ENCODE assay signal across 8 cellular contexts in genomic region chr3:72818092-72818721, GRCh38. TPM values are rescaled to one million over a fixed set of nuclear protein-coding genes. Genes with fewer than 3 reads are reported as not detected.
DNase-seq lines count a peak whose midpoint lies in the region; ATAC-seq and TF ChIP-seq lines count a peak whose summit lies in the region.

No MANE protein-coding gene starts in this region.

- ATAC-seq in GM21786 (IDR thresholded peaks at IDR 0.05; ENCODE audit: unreplicated experiment) = no peak
- ATAC-seq in GM18858 (IDR thresholded peaks at IDR 0.05; ENCODE audit: unreplicated experiment) = no peak
- no peak for ATAC-seq in HG02884 (IDR thresholded peaks at IDR 0.05; ENCODE audit: unreplicated experiment)

- no peak overlapping the region for H3K4me3 ChIP-seq in cardiac muscle cell
- no peak overlapping the region for H3K4me3 ChIP-seq in Peyer's patch
- H3K4me3 ChIP-seq in fibroblast of pulmonary artery (replicated peaks; ENCODE audit: low read depth, low read length) = no peak overlapping the region

- H3K4me1 ChIP-seq in cardiac muscle cell (ENCODE audit: low read depth) (peaks cover 17% of the 10 kb centered on the region), Peyer's patch (peaks cover 0 to 31% (median 1%) of the 10 kb centered on the region in 4 donors)

- intact Hi-C loops in cardiac septum (cut with DNase I) = loop anchor here (10.0 kb wide), 1 partner anchor 543 kb away; no protein-coding TSS in a partner anchor

- peak; percentile 30 to 60 for DNase-seq in cardiac muscle cell (ENCODE audit: low read depth in 1 of 2, low spot score in 1 of 2)
- no peak for DNase-seq in cardiac septum (ENCODE audit: low spot score)
- DNase-seq in Peyer's patch = no peak
- DNase-seq in fibroblast of pulmonary artery (ENCODE audit: low read depth) = peak; percentile 63
- DNase-seq in superior temporal gyrus (ENCODE audit: extremely low spot score) = peak; percentile 84

- H3K27me3 ChIP-seq in cardiac muscle cell (no peaks in the 10 kb centered on the region), Peyer's patch (no peaks in the 10 kb centered on the region)

- H3K36me3 ChIP-seq in cardiac muscle cell = no peaks in the 10 kb centered on the region
- H3K36me3 ChIP-seq in Peyer's patch = no peaks in the 10 kb centered on the region

- H3K9me3 ChIP-seq in cardiac muscle cell (ENCODE audit: low read depth) = no peaks in the 10 kb centered on the region
- no peaks in the 10 kb centered on the region for H3K9me3 ChIP-seq in Peyer's patch

- H3K27ac ChIP-seq in cardiac muscle cell (no peak overlapping the region), Peyer's patch (no peak overlapping the region)

- no peak for TF ChIP-seq POLR2A in Peyer's patch (IDR thresholded peaks at IDR 0.05)

- peak; percentile 78 for TF ChIP-seq CTCF in cardiac muscle cell (IDR thresholded peaks at IDR 0.05; ENCODE audit: low read depth, low read length)
- TF ChIP-seq CTCF in Peyer's patch (IDR thresholded peaks at IDR 0.05) = peak in 4 of 6 experiments; percentile 30 to 57 (median 47)
- peak; percentile 77 for TF ChIP-seq CTCF in fibroblast of pulmonary artery (IDR thresholded peaks at IDR 0.05; ENCODE audit: low read length, missing control alignments)

RNA-seq across cellular contexts. Expression of gene SHQ1, which starts 30.0 kb away (rescaled TPM):
- total RNA-seq in cardiac muscle cell = 14.2 and 20.1 TPM in 2 replicates
- 15.2 and 22.6 TPM in 2 replicates for polyA plus RNA-seq in cardiac muscle cell
- total RNA-seq in cardiac septum = 11.1 TPM
- total RNA-seq in Peyer's patch = 100 to 1,000 TPM in 1 of 4 donors, 10 to 100 TPM in 3; 11.0 to 105 (median 13.4) TPM

Comparison
In these comparisons a context has a peak if more than half of its experiments do, and no peak if none do; other contexts are left out.
1. DNase-seq: peak in cardiac muscle cell (2 of 2), fibroblast of pulmonary artery (single experiment) and superior temporal gyrus (single experiment); none in cardiac septum (single experiment) and Peyer's patch (0 of 3).
2. Peak in every context shown above with its lines, with median percentiles within 50 percentile points of each other: CTCF ChIP-seq.